ENCODE assay signal across 20 cellular contexts in genomic region chr22:35393116-35394010, GRCh38. TPM values are rescaled to one million over a fixed set of nuclear protein-coding genes. Genes with fewer than 3 reads are reported as not detected.
DNase-seq lines count a peak whose midpoint lies in the region; ATAC-seq, FAIRE-seq and TF ChIP-seq lines count a peak whose summit lies in the region.
"Had no signal": no experiment of that assay in that cellular context is flagged by ENCODE, and none has a peak within 500 bp of the region (broad histone marks: within the 10 kb centered on the region; RNA-seq: fewer than 3 reads in every experiment).

No MANE protein-coding gene starts in this region.

- H3K79me2 ChIP-seq in endothelial cell of umbilical vein (ENCODE audit: control insufficient read depth, insufficient read depth, low read length) (no peaks in the 10 kb centered on the region), neural progenitor cell (ENCODE audit: low read depth) (no peaks in the 10 kb centered on the region)

- H3K9me1 ChIP-seq in endothelial cell of umbilical vein (replicated peaks; ENCODE audit: control insufficient read depth, extremely low read depth, insufficient read depth, low read length), result no peaks in the 10 kb centered on the region

- DNase-seq in activated naive CD4-positive, alpha-beta T cell (lab: John Stamatoyannopoulos, UW), result no peak
- DNase-seq in endothelial cell of umbilical vein (ENCODE audit: low read depth, low spot score), result no peak
- DNase-seq in neural progenitor cell (ENCODE audit: low spot score), result no peak
- no peak for DNase-seq in uterus
- no peak for DNase-seq in dorsolateral prefrontal cortex
- DNase-seq: activated CD4-positive, alpha-beta T cell treated with anti-CD3 and anti-CD28 coated beads, Interleukin-2, amount 50 U/mL, for 1 hour; activated naive CD4-positive, alpha-beta T cell treated with Interleukin-2 at 50 U/mL for 16 hours; caudate nucleus; DMS79; left ventricle myocardium inferior; NCI-H1930; pancreas; Right ventricle myocardium superior; sigmoid colon; stomach had no signal

- CTCF ChIA-PET in endothelial cell of umbilical vein (lab: Charles Lee), result interaction anchor here (0.6 to 0.9 kb wide), 2 partner anchors 13 to 37 kb away, joined by 3 read pairs; no protein-coding TSS in a partner anchor

- H3K4me3 ChIP-seq in endothelial cell of umbilical vein (replicated peaks in 1 of 3; ENCODE audit: insufficient read depth in 1 of 3, low read depth in 1 of 3, low read length in 3 of 3) (no peak overlapping the region), neural progenitor cell (no peak overlapping the region), uterus (no peak overlapping the region), dorsolateral prefrontal cortex (no peak overlapping the region)
- H3K4me3 ChIP-seq: left ventricle myocardium inferior, pancreas, sigmoid colon, stomach had no signal

- TF ChIP-seq POLR2A in endothelial cell of umbilical vein (IDR thresholded peaks at IDR 0.05; ENCODE audit: low read depth, low read length) (no peak), uterus (IDR thresholded peaks at IDR 0.05) (no peak)

- no peaks in the 10 kb centered on the region for H3K27me3 ChIP-seq in endothelial cell of umbilical vein (ENCODE audit: control insufficient read depth in 2 of 2, insufficient read depth in 2 of 2, low read length in 2 of 2)
- no peaks in the 10 kb centered on the region for H3K27me3 ChIP-seq in neural progenitor cell
- no peaks in the 10 kb centered on the region for H3K27me3 ChIP-seq in uterus
- no peaks in the 10 kb centered on the region for H3K27me3 ChIP-seq in dorsolateral prefrontal cortex
- H3K27me3 ChIP-seq: pancreas, sigmoid colon, stomach had no signal

- no peaks in the 10 kb centered on the region for H3K9me3 ChIP-seq in endothelial cell of umbilical vein (replicated peaks; ENCODE audit: control insufficient read depth, insufficient read depth, low read length)
- H3K9me3 ChIP-seq in neural progenitor cell (ENCODE audit: low read depth), result no peaks in the 10 kb centered on the region
- H3K9me3 ChIP-seq in uterus, result no peaks in the 10 kb centered on the region
- H3K9me3 ChIP-seq: left ventricle myocardium inferior, pancreas, sigmoid colon, stomach had no signal

- H3K4me2 ChIP-seq in endothelial cell of umbilical vein (ENCODE audit: insufficient read depth, low read length), result no peak overlapping the region
- H3K4me2 ChIP-seq in neural progenitor cell, result no peak overlapping the region

- no peaks in the 10 kb centered on the region for H3K9me3 Mint-ChIP-seq in activated naive CD4-positive, alpha-beta T cell treated with anti-CD3 and anti-CD28 coated beads, Interleukin-2, amount 50 U/mL, for 24 hours
- no peaks in the 10 kb centered on the region for H3K9me3 Mint-ChIP-seq in neural progenitor cell

- peaks cover 9% of the 10 kb centered on the region for H3F3A ChIP-seq in neural progenitor cell (ENCODE audit: low read depth)

- no peaks in the 10 kb centered on the region for H3K27me3 Mint-ChIP-seq in activated naive CD4-positive, alpha-beta T cell treated with anti-CD3 and anti-CD28 coated beads, Interleukin-2, amount 50 U/mL, for 24 hours
- peaks cover 3% of the 10 kb centered on the region for H3K27me3 Mint-ChIP-seq in neural progenitor cell (ENCODE audit: insufficient read depth, low read depth)

- TF ChIP-seq CTCF in endothelial cell of umbilical vein (IDR thresholded peaks at IDR 0.05; ENCODE audit: extremely low read depth in 1 of 2, insufficient read depth in 1 of 2, low read depth in 1 of 2, low read length in 2 of 2), result no peak
- TF ChIP-seq CTCF in neural progenitor cell (IDR thresholded peaks at IDR 0.05), result no peak
- TF ChIP-seq CTCF in uterus (IDR thresholded peaks at IDR 0.05), result no peak
- TF ChIP-seq CTCF in dorsolateral prefrontal cortex (IDR thresholded peaks at IDR 0.05 in 54 of 56, conservative IDR thresholded peaks at IDR 0.05 in 2 of 56; ENCODE audit: low read depth in 1 of 56, partially characterized antibody in 56 of 56), result no peak

- H3K27ac Mint-ChIP-seq in activated naive CD4-positive, alpha-beta T cell treated with anti-CD3 and anti-CD28 coated beads, Interleukin-2, amount 50 U/mL, for 24 hours, result peak overlapping the region; percentile 55
- peak overlapping the region; percentile 15 for H3K27ac Mint-ChIP-seq in neural progenitor cell

- H4K20me1 ChIP-seq in endothelial cell of umbilical vein (replicated peaks; ENCODE audit: control insufficient read depth, extremely low read depth, insufficient read depth, low read length), result no peaks in the 10 kb centered on the region
- no peaks in the 10 kb centered on the region for H4K20me1 ChIP-seq in neural progenitor cell (ENCODE audit: low read depth)

- H3K4me1 ChIP-seq in endothelial cell of umbilical vein (ENCODE audit: control insufficient read depth, extremely low read depth, insufficient read depth, low read length), result peaks cover 4% of the 10 kb centered on the region
- H3K4me1 ChIP-seq in neural progenitor cell, result no peaks in the 10 kb centered on the region
- H3K4me1 ChIP-seq in uterus, result peaks cover 0 to 13% of the 10 kb centered on the region in 2 donors
- H3K4me1 ChIP-seq: left ventricle myocardium inferior, sigmoid colon had no signal

- dilution Hi-C loops in endothelial cell of umbilical vein (cut with MboI; ENCODE audit: extremely low pct_ligation_motif_present, low sequenced_read_pairs), result no loop called here

- intact Hi-C loops in endothelial cell of umbilical vein (cut with micrococcal nuclease), result no loop called here
- intact Hi-C loops in uterus (cut with DNase I; ENCODE audit: low total_unique reads), result no loop called here
- intact Hi-C loops in dorsolateral prefrontal cortex (cut with DNase I), result no loop called here

- no peak overlapping the region for H3K4me3 Mint-ChIP-seq in activated naive CD4-positive, alpha-beta T cell treated with anti-CD3 and anti-CD28 coated beads, Interleukin-2, amount 50 U/mL, for 24 hours
- no peak overlapping the region for H3K4me3 Mint-ChIP-seq in neural progenitor cell

- H3K4me1 Mint-ChIP-seq in activated naive CD4-positive, alpha-beta T cell treated with anti-CD3 and anti-CD28 coated beads, Interleukin-2, amount 50 U/mL, for 24 hours, result no peaks in the 10 kb centered on the region
- peaks cover 22% of the 10 kb centered on the region for H3K4me1 Mint-ChIP-seq in neural progenitor cell

- H2AFZ ChIP-seq in endothelial cell of umbilical vein (ENCODE audit: low read depth, low read length) (no peak overlapping the region), neural progenitor cell (replicated peaks) (no peak overlapping the region)

- POLR2A ChIA-PET in endothelial cell of umbilical vein (lab: Charles Lee), result interaction anchor here (0.7 to 0.9 kb wide), 2 partner anchors 15 to 33 kb away, joined by 3 read pairs; no protein-coding TSS in a partner anchor

- no peak overlapping the region for H3K9ac ChIP-seq in endothelial cell of umbilical vein (replicated peaks; ENCODE audit: extremely low read depth, insufficient read depth, low read length)
- no peak overlapping the region for H3K9ac ChIP-seq in neural progenitor cell

- H3K36me3 Mint-ChIP-seq in activated naive CD4-positive, alpha-beta T cell treated with anti-CD3 and anti-CD28 coated beads, Interleukin-2, amount 50 U/mL, for 24 hours, result no peaks in the 10 kb centered on the region
- no peaks in the 10 kb centered on the region for H3K36me3 Mint-ChIP-seq in neural progenitor cell

- FAIRE-seq in endothelial cell of umbilical vein (lab: Jason Lieb, UNC), result no peak
- FAIRE-seq: pancreas, TTC549 had no signal

- ATAC-seq in HG02763 (IDR thresholded peaks at IDR 0.05; ENCODE audit: unreplicated experiment) (no peak), GM18861 (IDR thresholded peaks at IDR 0.05; ENCODE audit: unreplicated experiment) (no peak)

- BruUV-seq in endothelial cell of umbilical vein (replicated peaks; lab: Mats Ljungman, UMichigan), result TSS peak; percentile 70

- peaks cover 16 to 18% of the 10 kb centered on the region in 2 experiments for H3K36me3 ChIP-seq in endothelial cell of umbilical vein (ENCODE audit: control insufficient read depth in 2 of 2, extremely low read depth in 1 of 2, insufficient read depth in 2 of 2, low read length in 2 of 2)
- H3K36me3 ChIP-seq in neural progenitor cell, result no peaks in the 10 kb centered on the region
- H3K36me3 ChIP-seq in uterus, result no peaks in the 10 kb centered on the region
- H3K36me3 ChIP-seq: left ventricle myocardium inferior, pancreas had no signal

- H3K27ac ChIP-seq in endothelial cell of umbilical vein (ENCODE audit: insufficient read depth, low read depth, low read length) (no peak overlapping the region), neural progenitor cell (no peak overlapping the region), uterus (peak overlapping the region; percentile 67 to 90), dorsolateral prefrontal cortex (no peak overlapping the region)
- H3K27ac ChIP-seq: C4-2B, left ventricle myocardium inferior, pancreas, sigmoid colon, stomach had no signal

TF ChIP-seq in endothelial cell of umbilical vein, 7 proteins besides CTCF, POLR2A, EP300 and RAD21 (continues in another document):
- no peak for TF ChIP-seq POLR2AphosphoS5 (IDR thresholded peaks at IDR 0.05; ENCODE audit: insufficient read depth, low read depth, low read length)

RNA-seq across cellular contexts. Expression of gene MCM5, which starts 6.6 kb away (rescaled TPM):
- total RNA-seq in endothelial cell of umbilical vein (111 and 125 TPM in 2 replicates), neural progenitor cell (ENCODE audit: low replicate concordance) (131 and 132 TPM in 2 replicates), uterus (10 to 100 TPM; 15.9 to 60.6 (median 40.3) TPM), dorsolateral prefrontal cortex (10 to 100 TPM in 93 of 120 experiments, 1 to 10 TPM in 27; 4.6 to 40.1 (median 13.6) TPM)
- polyA plus RNA-seq in endothelial cell of umbilical vein, result 67.8 and 69.5 TPM in 2 replicates
- polyA plus RNA-seq in endothelial cell of umbilical vein (2011; cell fraction: cytosol; rRNA removed), result 61.5 and 63.3 TPM in 2 replicates
- polyA plus RNA-seq in endothelial cell of umbilical vein (2011; cell fraction: nucleus; rRNA removed), result 75.6 and 93.8 TPM in 2 replicates
- 45.7 and 52.6 TPM in 2 replicates for polyA plus RNA-seq in endothelial cell of umbilical vein (2012)
- 82.6 and 88.7 TPM in 2 replicates for polyA minus RNA-seq in endothelial cell of umbilical vein
- polyA minus RNA-seq in endothelial cell of umbilical vein (2011; cell fraction: cytosol; rRNA and poly(A)+ RNA removed), result 98.1 TPM
- polyA minus RNA-seq in endothelial cell of umbilical vein (2011; cell fraction: nucleus; rRNA and poly(A)+ RNA removed), result 49.0 and 54.1 TPM in 2 replicates

RNA-seq across cellular contexts. Expression of gene HMOX1, which starts 12.5 kb away (rescaled TPM):
- total RNA-seq in endothelial cell of umbilical vein (29.2 and 41.1 TPM in 2 replicates), neural progenitor cell (ENCODE audit: low replicate concordance) (2.4 and 6.5 TPM in 2 replicates), uterus (10 to 100 TPM in 1 of 4 donors, 1 to 10 TPM in 2, under 1 TPM in 1; 0.51 to 13.8 (median 8.5) TPM), dorsolateral prefrontal cortex (10 to 100 TPM in 51 of 120 experiments, 1 to 10 TPM in 69; 1.5 to 40.4 (median 8.6) TPM)
- 69.1 and 77.4 TPM in 2 replicates for polyA plus RNA-seq in endothelial cell of umbilical vein
- 37.6 and 57.9 TPM in 2 replicates for polyA plus RNA-seq in endothelial cell of umbilical vein (2011; cell fraction: cytosol; rRNA removed)
- polyA plus RNA-seq in endothelial cell of umbilical vein (2011; cell fraction: nucleus; rRNA removed), result 22.6 and 34.8 TPM in 2 replicates
- 65.7 and 77.0 TPM in 2 replicates for polyA plus RNA-seq in endothelial cell of umbilical vein (2012)
- 24.8 and 26.4 TPM in 2 replicates for polyA minus RNA-seq in endothelial cell of umbilical vein
- polyA minus RNA-seq in endothelial cell of umbilical vein (2011; cell fraction: cytosol; rRNA and poly(A)+ RNA removed), result 13.3 TPM
- polyA minus RNA-seq in endothelial cell of umbilical vein (2011; cell fraction: nucleus; rRNA and poly(A)+ RNA removed), result 10.7 and 20.2 TPM in 2 replicates

Comparison
In these comparisons a context has a peak if more than half of its experiments do, and no peak if none do; other contexts are left out.
1. H3K27ac ChIP-seq: peak in uterus (2 of 2); none in endothelial cell of umbilical vein (single experiment), neural progenitor cell (single experiment) and dorsolateral prefrontal cortex (0 of 59).